In genomic region chr1:114108741-114109255, GRCh38 we compare ENCODE assay signal across 8 cellular contexts. TPM values are rescaled to one million over a fixed set of nuclear protein-coding genes. Genes with fewer than 3 reads are reported as not detected.
DNase-seq lines count a peak whose midpoint lies in the region; ATAC-seq lines count a peak whose summit lies in the region.

No MANE protein-coding gene starts in this region.

- no peak overlapping the region for H4K8ac ChIP-seq in mesendoderm (ENCODE audit: low read depth, low read length)

- no peak overlapping the region for H2AK5ac ChIP-seq in mesendoderm (ENCODE audit: low read length)

- no peak overlapping the region for H2BK15ac ChIP-seq in mesendoderm (replicated peaks; ENCODE audit: low read depth)

- H2BK120ac ChIP-seq in mesendoderm (ENCODE audit: low read depth, low read length), result no peak overlapping the region

- H2BK5ac ChIP-seq in mesendoderm (ENCODE audit: low read length), result no peak overlapping the region

- peak overlapping the region; percentile 58; the same call in 1 of the 2 replicates for H3K27ac ChIP-seq in SK-N-MC
- H3K27ac ChIP-seq in mesendoderm (ENCODE audit: low read depth, low read length), result no peak overlapping the region

- no peaks in the 10 kb centered on the region for H3K27me3 ChIP-seq in mesendoderm (ENCODE audit: insufficient read depth, low read length, poor library complexity)

- ATAC-seq in Right ventricle myocardium inferior, result peak; percentile 20
- ATAC-seq in HG02763 (IDR thresholded peaks at IDR 0.05; ENCODE audit: unreplicated experiment), result peak; percentile 75

- no peaks in the 10 kb centered on the region for H3K79me1 ChIP-seq in mesendoderm (ENCODE audit: low read length)

- H3K18ac ChIP-seq in mesendoderm (ENCODE audit: low read length), result no peak overlapping the region

- H3K9me3 ChIP-seq in SK-N-MC (ENCODE audit: low read depth, low read length), result no peaks in the 10 kb centered on the region

- no peak overlapping the region for H3K4me3 ChIP-seq in SK-N-MC
- H3K4me3 ChIP-seq in mesendoderm (ENCODE audit: low read length), result no peak overlapping the region

- no peaks in the 10 kb centered on the region for H3K79me2 ChIP-seq in mesendoderm (ENCODE audit: control insufficient read depth, insufficient read depth, low read length)

- WGBS in mesendoderm (ENCODE audit: extremely low coverage, insufficient coverage, low lambda C conversion rate), result no CpG with 5 or more reads among the region's 4 CpGs

- no peak overlapping the region for H4K5ac ChIP-seq in mesendoderm (ENCODE audit: low read length)

- H3K23ac ChIP-seq in mesendoderm (ENCODE audit: low read length), result no peak overlapping the region

- H3K36me3 ChIP-seq in SK-N-MC (ENCODE audit: insufficient read depth, low read length) (no peaks in the 10 kb centered on the region), mesendoderm (ENCODE audit: control insufficient read depth, insufficient read depth, low read length) (no peaks in the 10 kb centered on the region)

- no peak overlapping the region for H3K4me2 ChIP-seq in mesendoderm (ENCODE audit: low read length)

- intact Hi-C loops in Right ventricle myocardium inferior (cut with DNase I), result no loop called here
- intact Hi-C loops in cardiac septum (cut with DNase I), result no loop called here

- DNase-seq in Right ventricle myocardium inferior (ENCODE audit: missing footprints) (no peak), cardiac septum (ENCODE audit: low spot score) (no peak), SK-N-MC (ENCODE audit: low read depth, low spot score) (peak; percentile 39), smooth muscle cell of the brain vasculature (ENCODE audit: low read depth, low spot score) (peak; percentile 36), NCI-H510A (lab: John Stamatoyannopoulos, UW) (no peak), mesendoderm (no peak), DMS53 treated with DMSO at 0.1 percent for 48 hours (lab: John Stamatoyannopoulos, UW; ENCODE audit: unreplicated experiment) (no peak)

- peaks cover 18% of the 10 kb centered on the region for H3K4me1 ChIP-seq in mesendoderm (ENCODE audit: control insufficient read depth, low read depth, low read length)

- H3K4ac ChIP-seq in mesendoderm (ENCODE audit: low read depth, low read length), result no peak overlapping the region

- H3K9ac ChIP-seq in SK-N-MC (ENCODE audit: insufficient read length) (no peak overlapping the region), mesendoderm (ENCODE audit: low read length) (no peak overlapping the region)

- no peak overlapping the region for H3K56ac ChIP-seq in mesendoderm (ENCODE audit: low read length)

RNA-seq across cellular contexts. Expression of gene SYT6, which starts 44.9 kb away (rescaled TPM):
- not detected for total RNA-seq in Right ventricle myocardium inferior
- total RNA-seq in cardiac septum, result 0.22 TPM
- 11.5 TPM for polyA plus RNA-seq in mesendoderm (2013, experiment 1 of 2)
- polyA plus RNA-seq in mesendoderm (2013, experiment 2 of 2), result 12.6 TPM

Comparison
In these comparisons a context has a peak if more than half of its experiments do, and no peak if none do; other contexts are left out.
1. DNase-seq: peak in SK-N-MC (single experiment) and smooth muscle cell of the brain vasculature (single experiment); none in Right ventricle myocardium inferior (single experiment), cardiac septum (single experiment), NCI-H510A (single experiment), mesendoderm (single experiment) and DMS53 treated with DMSO at 0.1 percent for 48 hours (single experiment).